Comparison of ENCODE assay signal across 23 cellular contexts in the genomic region with DNA sequence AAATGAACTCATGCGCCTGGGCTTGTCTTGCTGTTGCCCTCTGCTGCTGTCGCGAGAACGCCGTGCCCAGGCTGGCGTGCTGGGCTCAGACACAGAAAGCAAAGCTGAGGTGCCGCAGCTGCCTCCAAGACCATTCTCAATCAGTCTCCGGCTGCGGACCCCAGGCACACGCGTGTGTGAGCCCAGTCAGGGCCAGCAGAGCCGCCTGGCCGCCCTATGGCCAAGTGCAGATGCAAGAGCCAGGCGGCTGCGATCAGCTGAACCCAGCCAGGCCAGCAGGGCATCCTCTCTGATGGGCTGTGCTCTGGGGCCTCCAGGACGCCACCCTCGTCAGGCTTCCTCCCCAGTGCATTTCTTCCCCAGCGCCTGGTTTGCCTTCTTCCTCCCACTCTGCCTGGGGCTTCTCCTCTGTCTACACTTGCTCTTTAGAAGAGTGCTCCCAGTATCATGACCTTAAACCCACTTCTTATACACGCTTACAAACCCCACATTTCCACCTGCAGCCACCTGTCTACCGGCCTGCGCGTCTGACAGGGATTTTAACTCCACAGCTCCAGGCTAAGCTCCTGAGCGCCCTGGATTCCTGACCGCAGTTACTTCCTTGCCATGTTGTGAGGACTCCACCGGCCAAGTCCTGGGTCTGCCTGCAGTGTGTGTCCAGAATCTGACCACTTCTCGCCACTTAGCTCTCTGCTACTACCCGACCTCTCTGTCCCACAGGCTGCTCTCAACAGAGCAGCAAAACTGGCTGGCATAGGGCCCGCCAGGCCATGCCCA. TPM values are rescaled to one million over a fixed set of nuclear protein-coding genes. Genes with fewer than 3 reads are reported as not detected.
"Had no signal": no experiment of that assay in that cellular context is flagged by ENCODE, and none has a peak within 500 bp of the region (broad histone marks: within the 10 kb centered on the region; RNA-seq: fewer than 3 reads in every experiment).

No MANE protein-coding gene starts in this region.

- H3K4me1 ChIP-seq: adrenal gland, breast epithelium, esophagus squamous epithelium, gastrocnemius medialis, heart left ventricle, right lobe of liver, testis had no signal

- H3K27ac ChIP-seq: adrenal gland, breast epithelium, coronary artery, esophagus squamous epithelium, gastrocnemius medialis, heart left ventricle, right lobe of liver, testis had no signal

- H3K27me3 ChIP-seq: adrenal gland, breast epithelium, esophagus squamous epithelium, gastrocnemius medialis, heart left ventricle, right lobe of liver, testis had no signal

- H3K9me3 Mint-ChIP-seq: activated CD4-positive, alpha-beta memory T cell treated with anti-CD3 and anti-CD28 coated beads for 36 hours; activated naive CD4-positive, alpha-beta T cell treated with anti-CD3 and anti-CD28 coated beads, Interleukin-2, amount 10 ng/mL, durations not matched to agents 7 days and 5 days; activated T-cell treated with anti-CD3 and anti-CD28 coated beads, Interleukin-2, amount 50 U/mL, for 72 hours; central memory CD8-positive, alpha-beta T cell; natural killer cell treated with Interleukin-12 subunit alpha and Interleukin-12 subunit beta and Interleukin-15 and Interleukin-18, amount 100 ng/mL, for 72 hours; T-helper 1 cell treated with Interleukin-12 subunit alpha and Interleukin-12 subunit beta and Interleukin-4 antibody, amounts not matched to agents 30 μg/mL and 1 μg/mL, for 36 hours; type B pancreatic cell had no signal

- H3K4me1 Mint-ChIP-seq: activated naive CD4-positive, alpha-beta T cell treated with anti-CD3 and anti-CD28 coated beads, Interleukin-2, amount 10 ng/mL, durations not matched to agents 7 days and 5 days had no signal

- H3K27ac Mint-ChIP-seq: activated CD4-positive, alpha-beta memory T cell treated with anti-CD3 and anti-CD28 coated beads for 36 hours; activated naive CD4-positive, alpha-beta T cell treated with anti-CD3 and anti-CD28 coated beads, Interleukin-2, amount 10 ng/mL, durations not matched to agents 7 days and 5 days; activated T-cell treated with anti-CD3 and anti-CD28 coated beads, Interleukin-2, amount 50 U/mL, for 72 hours; T-helper 1 cell treated with Interleukin-12 subunit alpha and Interleukin-12 subunit beta and Interleukin-4 antibody, amounts not matched to agents 30 μg/mL and 1 μg/mL, for 36 hours; type B pancreatic cell had no signal

- H3K27me3 Mint-ChIP-seq: activated CD4-positive, alpha-beta memory T cell treated with anti-CD3 and anti-CD28 coated beads for 36 hours; activated naive CD4-positive, alpha-beta T cell treated with anti-CD3 and anti-CD28 coated beads, Interleukin-2, amount 10 ng/mL, durations not matched to agents 7 days and 5 days; central memory CD8-positive, alpha-beta T cell; natural killer cell treated with Interleukin-12 subunit alpha and Interleukin-12 subunit beta and Interleukin-15 and Interleukin-18, amount 100 ng/mL, for 72 hours; type B pancreatic cell had no signal

- DNase-seq: activated CD4-positive, alpha-beta memory T cell treated with anti-CD3 and anti-CD28 coated beads for 36 hours; activated CD4-positive, alpha-beta T cell treated with anti-CD3 and anti-CD28 coated beads for 4 hours; activated CD4-positive, CD25-positive, alpha-beta regulatory T cell; activated effector memory CD4-positive, alpha-beta T cell treated with Interleukin-2 at 50 U/mL for 16 hours; activated naive CD4-positive, alpha-beta T cell treated with anti-CD3 and anti-CD28 coated beads, Interleukin-2, amount 10 ng/mL, durations not matched to agents 7 days and 5 days; activated T-cell treated with anti-CD3 and anti-CD28 coated beads, Interleukin-2, amount 50 U/mL, for 72 hours; esophagus squamous epithelium; gastrocnemius medialis; heart left ventricle; islet precursor cell; small intestine; stimulated activated naive CD4-positive, alpha-beta T cell; T1000; testis had no signal

- H3K36me3 ChIP-seq: breast epithelium had no signal

- ATAC-seq: activated T-cell treated with anti-CD3 and anti-CD28 coated beads, Interleukin-2, amount 50 U/mL, for 72 hours; gastrocnemius medialis; heart left ventricle; natural killer cell treated with Interleukin-12 subunit alpha and Interleukin-12 subunit beta and Interleukin-15 and Interleukin-18, amount 100 ng/mL, for 72 hours; right lobe of liver had no signal

- H3K4me3 Mint-ChIP-seq: activated CD4-positive, alpha-beta memory T cell treated with anti-CD3 and anti-CD28 coated beads for 36 hours; activated naive CD4-positive, alpha-beta T cell treated with anti-CD3 and anti-CD28 coated beads, Interleukin-2, amount 10 ng/mL, durations not matched to agents 7 days and 5 days; activated T-cell treated with anti-CD3 and anti-CD28 coated beads, Interleukin-2, amount 50 U/mL, for 72 hours; central memory CD8-positive, alpha-beta T cell; natural killer cell treated with Interleukin-12 subunit alpha and Interleukin-12 subunit beta and Interleukin-15 and Interleukin-18, amount 100 ng/mL, for 72 hours; T-helper 1 cell treated with Interleukin-12 subunit alpha and Interleukin-12 subunit beta and Interleukin-4 antibody, amounts not matched to agents 30 μg/mL and 1 μg/mL, for 36 hours; type B pancreatic cell had no signal

- H3K9me3 ChIP-seq: adrenal gland, breast epithelium, esophagus squamous epithelium, gastrocnemius medialis, heart left ventricle, right lobe of liver, testis had no signal

- H3K4me3 ChIP-seq: adrenal gland, breast epithelium, coronary artery, esophagus squamous epithelium, gastrocnemius medialis, heart left ventricle, lung, right lobe of liver, testis had no signal

RNA-seq across cellular contexts. Expression of gene SMIM1, which starts 45.5 kb away (rescaled TPM):
- total RNA-seq: natural killer cell treated with Interleukin-12 subunit alpha and Interleukin-12 subunit beta and Interleukin-15 and Interleukin-18, amount 100 ng/mL, for 72 hours had no signal
